Comparison of ENCODE assay signal across 1 cellular context in genomic region chr17:35094902-35095301, GRCh38.
TF ChIP-seq lines count a peak whose summit lies in the region.

No MANE protein-coding gene starts in this region.

TF ChIP-seq in endothelial cell of umbilical vein, 7 proteins besides CTCF, POLR2A, EP300 and RAD21:
- TF ChIP-seq, protein P1, sequence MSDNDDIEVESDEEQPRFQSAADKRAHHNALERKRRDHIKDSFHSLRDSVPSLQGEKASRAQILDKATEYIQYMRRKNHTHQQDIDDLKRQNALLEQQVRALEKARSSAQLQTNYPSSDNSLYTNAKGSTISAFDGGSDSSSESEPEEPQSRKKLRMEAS (IDR thresholded peaks at IDR 0.05; ENCODE audit: insufficient read depth, insufficient read length): no peak
- no peak for TF ChIP-seq POLR2AphosphoS5 (IDR thresholded peaks at IDR 0.05; ENCODE audit: insufficient read depth, low read depth, low read length)
- no peak for TF ChIP-seq FOS (IDR thresholded peaks at IDR 0.05; ENCODE audit: borderline replicate concordance, insufficient read depth, low read length)
- no peak for TF ChIP-seq JUN (IDR thresholded peaks at IDR 0.05; ENCODE audit: borderline replicate concordance, insufficient read depth, insufficient read length, low read depth)
- TF ChIP-seq EZH2 (IDR thresholded peaks at IDR 0.05; ENCODE audit: borderline replicate concordance, low read depth, low read length, severe bottlenecking): no peak
- TF ChIP-seq MYC (IDR thresholded peaks at IDR 0.05; ENCODE audit: low read depth, low read length): no peak
- no peak for TF ChIP-seq GATA2 (IDR thresholded peaks at IDR 0.05; ENCODE audit: insufficient read depth, insufficient read length, low read depth, low read length)
